In the genomic region with DNA sequence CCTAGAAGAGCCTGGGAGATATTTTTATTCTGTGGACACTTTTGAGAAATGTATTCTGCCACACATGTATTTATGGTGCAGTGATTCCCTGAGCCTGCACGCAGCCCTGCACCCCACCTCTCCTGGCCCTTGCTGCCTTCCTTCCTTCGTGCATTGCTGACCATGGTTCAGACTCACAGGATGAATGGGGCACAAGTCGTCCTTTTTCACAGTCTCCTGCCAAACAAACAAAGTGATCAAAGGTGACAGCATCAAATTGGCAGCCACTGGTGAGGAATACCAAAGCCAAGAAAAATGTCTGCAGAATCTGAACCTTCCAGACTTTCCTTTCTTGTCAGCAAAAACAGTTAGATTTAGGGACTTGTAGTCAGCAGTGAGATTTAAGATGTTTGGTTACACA, we compare ENCODE assay signal across 29 cellular contexts.
"Had no signal": no experiment of that assay in that cellular context is flagged by ENCODE, and none has a peak within 500 bp of the region (broad histone marks: within the 10 kb centered on the region; RNA-seq: fewer than 3 reads in every experiment).

No MANE protein-coding gene starts in this region.

- H3K4me1 Mint-ChIP-seq: naive thymus-derived CD4-positive, alpha-beta T cell; stimulated activated naive B cell treated with anti-CD40 and anti-IgM and Interleukin-4, amounts not matched to agents 10 μg/mL and 1 μg/mL and 100 μg/mL, for 72 hours had no signal

- H3K4me3 Mint-ChIP-seq: naive thymus-derived CD4-positive, alpha-beta T cell; stimulated activated naive B cell treated with anti-CD40 and anti-IgM and Interleukin-4, amounts not matched to agents 10 μg/mL and 1 μg/mL and 100 μg/mL, for 72 hours had no signal

- H3K9me3 ChIP-seq: left ventricle myocardium inferior, pancreas, prostate gland, testis, thyroid gland, transverse colon, vagina had no signal

- H3K4me1 ChIP-seq: left ventricle myocardium inferior, pancreas, prostate gland, stomach, thyroid gland, transverse colon, upper lobe of left lung, vagina had no signal

- FAIRE-seq: keratinocyte, pancreas had no signal

- H3K27me3 ChIP-seq: pancreas, stomach, testis, thyroid gland, transverse colon, upper lobe of left lung, vagina had no signal

- H3K36me3 ChIP-seq: left ventricle myocardium inferior, pancreas, prostate gland, stomach, thyroid gland, transverse colon, upper lobe of left lung, vagina had no signal

- ATAC-seq: left cardiac atrium; mucosa of descending colon; naive thymus-derived CD4-positive, alpha-beta T cell; pancreas; right cardiac atrium; sciatic nerve; stimulated activated naive B cell treated with anti-CD40 and anti-IgM and Interleukin-4, amounts not matched to agents 10 μg/mL and 1 μg/mL and 100 μg/mL, for 72 hours; stimulated activated naive CD8-positive, alpha-beta T cell treated with anti-CD3 and anti-CD28 coated beads, Interleukin-15, Interleukin-2, amounts not matched to agents 100 U/mL and 50 U/mL, for 24 hours had no signal

- H3K27ac Mint-ChIP-seq: naive thymus-derived CD4-positive, alpha-beta T cell; stimulated activated naive B cell treated with anti-CD40 and anti-IgM and Interleukin-4, amounts not matched to agents 10 μg/mL and 1 μg/mL and 100 μg/mL, for 72 hours had no signal

- H3K27ac ChIP-seq: left ventricle myocardium inferior, pancreas, prostate gland, skin epidermis, stomach, testis, thyroid gland, transverse colon, upper lobe of left lung, vagina had no signal

- H3K4me3 ChIP-seq: left ventricle myocardium inferior, lung, mucosa of descending colon, pancreas, prostate gland, skin epidermis, stomach, testis, thyroid gland, transverse colon, upper lobe of left lung, vagina had no signal

- DNase-seq: hippocampal formation; kidney glomerular epithelial cell; left cardiac atrium; left ventricle myocardium inferior; midbrain; mucosa of descending colon; naive thymus-derived CD4-positive, alpha-beta T cell; nucleus accumbens; pancreas; posterior cingulate gyrus; retina; right cardiac atrium; stimulated activated CD4-positive, alpha-beta T cell treated with anti-CD3 and anti-CD28 coated beads, Interleukin-12 subunit alpha, Interleukin-12 subunit beta, amount 100 ng/mL, for 4 hours; stimulated activated CD4-positive, alpha-beta T cell treated with anti-CD3 and anti-CD28 coated beads, Interleukin-15, amount 100 ng/mL, for 24 hours; stimulated activated CD4-positive, alpha-beta T cell treated with anti-CD3 and anti-CD28 coated beads, Interleukin-2, amount 100 ng/mL, for 24 hours; stimulated activated CD4-positive, alpha-beta T cell treated with anti-CD3 and anti-CD28 coated beads, Interleukin-4, amount 100 ng/mL, for 1 hour; stimulated activated naive B cell treated with anti-CD40 and anti-IgM and Interleukin-4, amounts not matched to agents 10 μg/mL and 1 μg/mL and 100 μg/mL, for 72 hours; stimulated activated naive CD8-positive, alpha-beta T cell treated with anti-CD3 and anti-CD28 coated beads, Interleukin-15, Interleukin-2, amounts not matched to agents 100 U/mL and 50 U/mL, for 24 hours; stomach; testis; thyroid gland; transverse colon; upper lobe of left lung had no signal
